Comparison of ENCODE assay signal across 8 cellular contexts in the genomic region with DNA sequence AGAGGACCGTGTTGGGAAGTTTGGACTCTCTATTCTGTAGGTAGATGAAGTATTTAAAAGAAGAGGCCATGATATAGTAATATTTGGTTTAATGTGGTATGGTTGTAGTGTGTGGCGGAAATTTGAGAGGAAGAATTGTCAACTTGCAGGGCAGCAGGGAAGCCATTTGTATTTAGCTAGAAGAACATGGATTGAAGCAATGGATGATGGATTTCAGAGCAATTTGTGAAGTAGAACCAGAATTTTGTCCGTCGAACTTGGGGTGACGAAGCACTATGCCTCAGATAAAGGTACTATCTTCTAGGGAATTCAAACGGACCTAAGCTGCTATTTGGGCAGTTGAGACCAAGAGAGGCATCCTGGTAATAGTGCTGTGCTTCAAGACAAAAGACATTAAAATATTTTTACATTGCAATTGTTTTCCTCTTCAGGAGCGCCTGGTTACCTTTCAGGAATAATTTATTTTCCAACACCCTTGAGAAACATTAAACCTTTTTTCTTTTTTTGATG. TPM values are rescaled to one million over a fixed set of nuclear protein-coding genes. Genes with fewer than 3 reads are reported as not detected.
A peak's percentile ranks its signal among the peaks of the same experiment; 100 is the strongest.
DNase-seq lines count a peak whose midpoint lies in the region; ATAC-seq, FAIRE-seq and TF ChIP-seq lines count a peak whose summit lies in the region.

No MANE protein-coding gene starts in this region.

- peak overlapping the region; percentile 25; the same call in 1 of the 2 replicates for H3K27ac Mint-ChIP-seq in GM23338
- H3K27ac Mint-ChIP-seq in activated T-helper 17 cell treated with anti-CD3 and anti-CD28 coated beads, Interleukin-2, amount 50 U/mL, for 72 hours, result peak overlapping the region; percentile 93

- ATAC-seq in A549 (peak in 1 of 2 experiments; percentile 1; a peak in 2 of 6 replicates), GM23338 (peak; percentile 3; the same call in 2 of the 3 replicates)
- ATAC-seq in activated T-helper 17 cell treated with anti-CD3 and anti-CD28 coated beads, Interleukin-2, amount 50 U/mL, for 72 hours (replicated peaks), result peak; percentile 1

- peaks cover 12% of the 10 kb centered on the region; the same call in 1 of the 3 replicates for H3K4me1 ChIP-seq in A549
- H3K4me1 ChIP-seq in GM23338 (ENCODE audit: insufficient read depth), result peaks cover 5% of the 10 kb centered on the region; the same call in 1 of the 2 replicates
- peaks cover 8% of the 10 kb centered on the region for H3K4me1 ChIP-seq in mesodermal cell (ENCODE audit: control insufficient read depth, insufficient read depth, low read length, poor library complexity, severe bottlenecking)
- peaks cover 0 to 4% of the 10 kb centered on the region in 2 donors for H3K4me1 ChIP-seq in uterus

- TF ChIP-seq RAD21 in A549 (conservative IDR thresholded peaks at IDR 0.05 in 1 of 2, IDR thresholded peaks at IDR 0.05 in 1 of 2), result no peak

- peak overlapping the region; percentile 95 for H3K4me3 Mint-ChIP-seq in GM23338
- peak overlapping the region; percentile 93 for H3K4me3 Mint-ChIP-seq in activated T-helper 17 cell treated with anti-CD3 and anti-CD28 coated beads, Interleukin-2, amount 50 U/mL, for 72 hours

- H3K4me3 ChIP-seq in A549 (no peak overlapping the region), GM23338 (peak overlapping the region; percentile 40), mesodermal cell (ENCODE audit: extremely low read depth, insufficient read depth, low read length, poor library complexity, severe bottlenecking) (peak overlapping the region; percentile 5), uterus (peak overlapping the region in 1 of 2 donors; percentile 28)

- H3K27me3 Mint-ChIP-seq in GM23338 (ENCODE audit: insufficient read depth, low read depth, poor library complexity), result peaks cover 12% of the 10 kb centered on the region
- H3K27me3 Mint-ChIP-seq in activated T-helper 17 cell treated with anti-CD3 and anti-CD28 coated beads, Interleukin-2, amount 50 U/mL, for 72 hours, result no peaks in the 10 kb centered on the region

- no peaks in the 10 kb centered on the region for H3K9me3 ChIP-seq in A549
- no peaks in the 10 kb centered on the region for H3K9me3 ChIP-seq in mesodermal cell (ENCODE audit: control insufficient read depth, low read length)
- H3K9me3 ChIP-seq in uterus, result no peaks in the 10 kb centered on the region

- H3K4me1 Mint-ChIP-seq in GM23338, result peaks cover 23% of the 10 kb centered on the region
- H3K4me1 Mint-ChIP-seq in activated T-helper 17 cell treated with anti-CD3 and anti-CD28 coated beads, Interleukin-2, amount 50 U/mL, for 72 hours, result peaks cover 32% of the 10 kb centered on the region

- TF ChIP-seq POLR2A in A549 (IDR thresholded peaks at IDR 0.05; ENCODE audit: low read length), result no peak
- no peak for TF ChIP-seq POLR2A in uterus (IDR thresholded peaks at IDR 0.05)

- WGBS in A549 (ENCODE audit: missing lambda C conversion rate), result 38% methylated on average over 7 of the region's 7 CpGs
- 72 to 80% methylated on average over 4 to 6 of the region's 7 CpGs for WGBS in mesodermal cell (ENCODE audit: insufficient coverage in 2 of 2), 2 experiments

- no peaks in the 10 kb centered on the region for H3K36me3 Mint-ChIP-seq in GM23338 (ENCODE audit: low read depth)
- H3K36me3 Mint-ChIP-seq in activated T-helper 17 cell treated with anti-CD3 and anti-CD28 coated beads, Interleukin-2, amount 50 U/mL, for 72 hours (ENCODE audit: low read depth), result peaks cover 22% of the 10 kb centered on the region

- H3K36me3 ChIP-seq in GM23338 (ENCODE audit: insufficient read depth) (no peaks in the 10 kb centered on the region), mesodermal cell (ENCODE audit: control insufficient read depth, insufficient read depth, low read length) (peaks cover 3% of the 10 kb centered on the region), uterus (no peaks in the 10 kb centered on the region)

- TF ChIP-seq CTCF in A549 (IDR thresholded peaks at IDR 0.05) (no peak), GM23338 (conservative IDR thresholded peaks at IDR 0.05; ENCODE audit: low read depth in 2 of 2) (no peak), uterus (IDR thresholded peaks at IDR 0.05) (no peak)

- intact Hi-C loops in uterus (cut with DNase I; ENCODE audit: low total_unique reads), result loop anchor here (10.0 kb wide), 1 partner anchor 52 kb away; no protein-coding TSS in a partner anchor

- H3K27me3 ChIP-seq in GM23338 (ENCODE audit: insufficient read depth) (no peaks in the 10 kb centered on the region), uterus (no peaks in the 10 kb centered on the region)

- 0 out of 2 replicates have a peak, but pooled peaks cover 1% of the 10 kb centered on the region for H4K20me1 ChIP-seq in GM23338 (replicated peaks; ENCODE audit: insufficient read depth)

- DNase-seq in A549 (ENCODE audit: low read depth in 1 of 2, low spot score in 1 of 2) (no peak), GM23338 (ENCODE audit: low spot score) (no peak), uterus (no peak), iPS-NIHi7 (ENCODE audit: extremely low spot score) (no peak), NCI-H1092 (lab: John Stamatoyannopoulos, UW) (no peak), middle frontal gyrus (ENCODE audit: extremely low spot score, low spot score) (no peak)

- no peak overlapping the region for H2AFZ ChIP-seq in GM23338

- peaks cover 20% of the 10 kb centered on the region for H3K79me2 ChIP-seq in GM23338 (replicated peaks; ENCODE audit: insufficient read depth)

- H3F3A ChIP-seq in GM23338 (replicated peaks; ENCODE audit: low read depth), result no peaks in the 10 kb centered on the region; the same call in 1 of the 2 replicates

- no peak for FAIRE-seq in A549 (lab: Jason Lieb, UNC)

- H3K27ac ChIP-seq in A549, result peak overlapping the region; percentile 65 to 82
- H3K27ac ChIP-seq in GM23338 (ENCODE audit: low read depth), result no peak overlapping the region
- H3K27ac ChIP-seq in mesodermal cell (ENCODE audit: low read depth, low read length, severe bottlenecking), result no peak overlapping the region
- peak overlapping the region in 1 of 2 donors; percentile 31 for H3K27ac ChIP-seq in uterus

- POLR2A ChIA-PET in A549 (lab: Yijun Ruan, JAX), result interaction anchor here (0.6 to 1.1 kb wide), 4 partner anchors 23 to 74 kb away, joined by 3 to 10 read pairs (median 6); a partner anchor contains a TSS

- H3K9me2 ChIP-seq in GM23338 (ENCODE audit: insufficient read depth), result no peaks in the 10 kb centered on the region

- no peak for TF ChIP-seq EP300 in A549 (IDR thresholded peaks at IDR 0.05)

- CTCF ChIA-PET in A549 (lab: Yijun Ruan, JAX), result interaction anchor here (1.0 to 2.8 kb wide), 3 partner anchors 9 to 15 kb away, joined by 3 to 14 read pairs (median 5); no protein-coding TSS in a partner anchor

- no peaks in the 10 kb centered on the region for H3K9me3 Mint-ChIP-seq in GM23338
- H3K9me3 Mint-ChIP-seq in activated T-helper 17 cell treated with anti-CD3 and anti-CD28 coated beads, Interleukin-2, amount 50 U/mL, for 72 hours, result peaks cover 6% of the 10 kb centered on the region

- H3K4me2 ChIP-seq in A549 (peak overlapping the region; percentile 39), GM23338 (peak overlapping the region; percentile 67)

TF ChIP-seq in A549, 52 proteins besides CTCF, POLR2A, EP300 and RAD21 (continues in another document):
- TF ChIP-seq, protein P1, sequence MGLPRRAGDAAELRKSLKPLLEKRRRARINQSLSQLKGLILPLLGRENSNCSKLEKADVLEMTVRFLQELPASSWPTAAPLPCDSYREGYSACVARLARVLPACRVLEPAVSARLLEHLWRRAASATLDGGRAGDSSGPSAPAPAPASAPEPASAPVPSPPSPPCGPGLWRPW (IDR thresholded peaks at IDR 0.05), result no peak

TF ChIP-seq in GM23338, 12 proteins besides CTCF, POLR2A, EP300 and RAD21 (continues in another document):
- TF ChIP-seq ZNF331 (CRISPR knock-in tag; IDR thresholded peaks at IDR 0.05; ENCODE audit: low read depth) (no peak), JUNB (IDR thresholded peaks at IDR 0.05; ENCODE audit: unreplicated experiment) (no peak)

RNA-seq across cellular contexts. Expression of a gene that starts 0.6 kb away (rescaled TPM):
- polyA plus RNA-seq in A549 (2011; rRNA removed), result 23.5 and 25.1 TPM in 2 replicates
- 14.2 and 20.7 TPM in 2 replicates for polyA plus RNA-seq in A549 (2012; cell fraction: cytosol; rRNA removed)
- polyA plus RNA-seq in A549 (2012; cell fraction: nucleus; rRNA removed), result 10.9 and 11.9 TPM in 2 replicates
- polyA plus RNA-seq in A549 (2017; fragmentation: RNase III; extraction: RNeasy Plus Mini Kit Qiagen cat#74134 plus additional on column Dnase treatment), result 17.4 to 20.7 TPM (median 19.8 TPM) in 3 replicates
- 44.6 and 50.3 TPM in 2 replicates for polyA minus RNA-seq in A549 (2011; rRNA and poly(A)+ RNA removed)
- total RNA-seq in GM23338 (2014; rRNA removed; shearing (Covaris generic)), result 48.5 and 55.7 TPM in 2 replicates
- polyA plus RNA-seq in GM23338 (2016; fragmentation: Nextera tagmentation; extraction: Ambion mirVana), result 5.1 and 7.0 TPM in 2 replicates
- total RNA-seq in activated T-helper 17 cell treated with anti-CD3 and anti-CD28 coated beads, Interleukin-2, amount 50 U/mL, for 72 hours, result 10 to 100 TPM; 18.4 to 24.8 TPM
- 41.2 TPM for polyA plus RNA-seq in mesodermal cell (2013, experiment 1 of 2)
- polyA plus RNA-seq in mesodermal cell (2013, experiment 2 of 2), result 35.1 TPM
- 10 to 100 TPM; 27.4 to 79.2 (median 55.3) TPM for total RNA-seq in uterus

RNA-seq across cellular contexts. Expression of a gene that starts 28.7 kb away (rescaled TPM):
- polyA plus RNA-seq in A549 (2011; rRNA removed), result 4.7 and 5.6 TPM in 2 replicates
- 5.9 TPM in 2 replicates for polyA plus RNA-seq in A549 (2012; cell fraction: cytosol; rRNA removed)
- polyA plus RNA-seq in A549 (2012; cell fraction: nucleus; rRNA removed), result 13.7 and 15.5 TPM in 2 replicates
- 7.4 to 8.5 TPM (median 7.9 TPM) in 3 replicates for polyA plus RNA-seq in A549 (2017; fragmentation: RNase III; extraction: RNeasy Plus Mini Kit Qiagen cat#74134 plus additional on column Dnase treatment)
- 15.0 and 15.8 TPM in 2 replicates for polyA minus RNA-seq in A549 (2011; rRNA and poly(A)+ RNA removed)
- 5.7 and 9.1 TPM in 2 replicates for total RNA-seq in GM23338 (2014; rRNA removed; shearing (Covaris generic))
- 6.2 and 7.2 TPM in 2 replicates for polyA plus RNA-seq in GM23338 (2016; fragmentation: Nextera tagmentation; extraction: Ambion mirVana)
- 10 to 100 TPM; 18.0 to 28.0 TPM for total RNA-seq in activated T-helper 17 cell treated with anti-CD3 and anti-CD28 coated beads, Interleukin-2, amount 50 U/mL, for 72 hours
- polyA plus RNA-seq in mesodermal cell (2013, experiment 1 of 2), result 6.2 TPM
- 4.7 TPM for polyA plus RNA-seq in mesodermal cell (2013, experiment 2 of 2)
- total RNA-seq in uterus, result 10 to 100 TPM in 2 of 4 donors, 1 to 10 TPM in 2; 1.2 to 16.9 (median 8.5) TPM

RNA-seq across cellular contexts. Expression of a gene that starts 28.9 kb away (rescaled TPM):
- polyA plus RNA-seq in A549 (2011; rRNA removed) (18.2 and 20.2 TPM in 2 replicates), A549 (2017; fragmentation: RNase III; extraction: RNeasy Plus Mini Kit Qiagen cat#74134 plus additional on column Dnase treatment) (20.7 to 22.7 TPM (median 21.3 TPM) in 3 replicates), GM23338 (2016; fragmentation: Nextera tagmentation; extraction: Ambion mirVana) (22.6 and 23.0 TPM in 2 replicates)
- polyA plus RNA-seq in A549 (2012; cell fraction: cytosol; rRNA removed), result 9.1 and 9.9 TPM in 2 replicates
- polyA plus RNA-seq in A549 (2012; cell fraction: nucleus; rRNA removed), result 2.0 and 3.5 TPM in 2 replicates
- polyA minus RNA-seq in A549 (2011; rRNA and poly(A)+ RNA removed), result 5.0 and 5.8 TPM in 2 replicates
- total RNA-seq in GM23338 (2014; rRNA removed; shearing (Covaris generic)), result 8.5 and 9.4 TPM in 2 replicates
- 10 to 100 TPM; 14.3 to 14.7 TPM for total RNA-seq in activated T-helper 17 cell treated with anti-CD3 and anti-CD28 coated beads, Interleukin-2, amount 50 U/mL, for 72 hours
- polyA plus RNA-seq in mesodermal cell (2013, experiment 1 of 2), result 28.2 TPM
- 29.8 TPM for polyA plus RNA-seq in mesodermal cell (2013, experiment 2 of 2)
- total RNA-seq in uterus, result 10 to 100 TPM in 3 of 4 donors, 1 to 10 TPM in 1; 7.1 to 19.9 (median 11.0) TPM

Comparison
In these comparisons a context has a peak if more than half of its experiments do, and no peak if none do; other contexts are left out.
1. H3K27ac ChIP-seq: peak in A549 (2 of 2); none in GM23338 (single experiment) and mesodermal cell (single experiment).